11 cellular contexts compared by ENCODE assay signal in the genomic region with DNA sequence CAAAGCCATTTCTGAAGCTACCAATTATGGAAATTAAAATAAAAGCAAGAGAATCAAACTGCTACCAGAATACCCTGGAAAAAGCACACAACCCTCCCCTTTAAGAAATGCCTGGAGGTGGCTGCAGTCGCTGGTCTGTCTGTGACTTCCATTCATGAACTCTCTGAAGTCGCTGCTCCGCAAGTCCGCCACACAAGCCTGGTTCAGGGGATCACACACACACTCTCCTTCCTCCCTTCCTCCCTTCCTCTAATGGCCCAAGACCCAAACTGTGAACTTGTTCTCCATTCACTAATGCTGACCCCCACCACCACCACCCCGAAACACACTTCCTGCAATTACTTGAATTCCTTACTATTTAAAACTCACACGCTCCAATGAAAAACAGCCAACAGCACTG. TPM values are rescaled to one million over a fixed set of nuclear protein-coding genes. Genes with fewer than 3 reads are reported as not detected.
DNase-seq lines count a peak whose midpoint lies in the region; ATAC-seq and TF ChIP-seq lines count a peak whose summit lies in the region.
"Had no signal": no experiment of that assay in that cellular context is flagged by ENCODE, and none has a peak within 500 bp of the region (broad histone marks: within the 10 kb centered on the region; RNA-seq: fewer than 3 reads in every experiment).

No MANE protein-coding gene starts in this region.

- H3K9ac ChIP-seq in subcutaneous abdominal adipose tissue (ENCODE audit: low read length in 5 of 5), result peak overlapping the region in 3 of 5 donors; percentile 47 to 78 (median 69)

- H3K9me3 Mint-ChIP-seq in activated CD8-positive, alpha-beta T cell treated with anti-CD3 and anti-CD28 coated beads, Interleukin-2, amount 10 ng/mL, durations not matched to agents 7 days and 5 days (ENCODE audit: insufficient read depth), result no peaks in the 10 kb centered on the region
- peaks cover 0 to 17% (median 8%) of the 10 kb centered on the region in 11 donors for H3K9me3 Mint-ChIP-seq in naive thymus-derived CD4-positive, alpha-beta T cell

- H3K27me3 ChIP-seq in body of pancreas (no peaks in the 10 kb centered on the region), subcutaneous abdominal adipose tissue (ENCODE audit: control insufficient read depth in 5 of 5, insufficient read depth in 4 of 5, low read length in 5 of 5) (peaks cover 0 to 2% (median 0%) of the 10 kb centered on the region in 5 donors)
- H3K27me3 ChIP-seq in naive thymus-derived CD4-positive, alpha-beta T cell (ENCODE audit: control insufficient read depth in 2 of 2, insufficient read depth in 2 of 2, low read length in 2 of 2), result peaks cover 0 to 4% of the 10 kb centered on the region in 2 donors

- POLR2A ChIA-PET in activated CD8-positive, alpha-beta T cell treated with anti-CD3 and anti-CD28 coated beads, Interleukin-2, amount 10 ng/mL, durations not matched to agents 7 days and 5 days (lab: Charles Lee), result no interaction called here
- POLR2A ChIA-PET in naive thymus-derived CD4-positive, alpha-beta T cell (lab: Charles Lee), result no interaction called here

- ATAC-seq in body of pancreas, result no peak
- ATAC-seq in activated CD8-positive, alpha-beta T cell treated with anti-CD3 and anti-CD28 coated beads, Interleukin-2, amount 10 ng/mL, durations not matched to agents 7 days and 5 days, result no peak
- ATAC-seq in naive thymus-derived CD4-positive, alpha-beta T cell, result no peak

- H3K36me3 Mint-ChIP-seq in activated CD8-positive, alpha-beta T cell treated with anti-CD3 and anti-CD28 coated beads, Interleukin-2, amount 10 ng/mL, durations not matched to agents 7 days and 5 days (ENCODE audit: low read depth), result no peaks in the 10 kb centered on the region
- H3K36me3 Mint-ChIP-seq in naive thymus-derived CD4-positive, alpha-beta T cell, result peaks cover 0 to 5% (median 0%) of the 10 kb centered on the region in 5 donors

- intact Hi-C loops in body of pancreas (cut with DNase I), result no loop called here
- intact Hi-C loops in naive thymus-derived CD4-positive, alpha-beta T cell (cut with micrococcal nuclease), result no loop called here

- H3K4me1 Mint-ChIP-seq in activated CD8-positive, alpha-beta T cell treated with anti-CD3 and anti-CD28 coated beads, Interleukin-2, amount 10 ng/mL, durations not matched to agents 7 days and 5 days (ENCODE audit: low read depth), result peaks cover 3% of the 10 kb centered on the region
- H3K4me1 Mint-ChIP-seq in naive thymus-derived CD4-positive, alpha-beta T cell, result peaks cover 0 to 5% (median 0%) of the 10 kb centered on the region in 7 donors

- H3K4me3 ChIP-seq in body of pancreas, result peak overlapping the region; percentile 36 to 50
- peak overlapping the region; percentile 68 to 95 (median 88) for H3K4me3 ChIP-seq in subcutaneous abdominal adipose tissue (ENCODE audit: low read depth in 1 of 5, low read length in 5 of 5)
- H3K4me3 ChIP-seq in naive thymus-derived CD4-positive, alpha-beta T cell (ENCODE audit: low read length), result no peak overlapping the region

- DNase-seq in LHCN-M2 (ENCODE audit: low read depth), result peak; percentile 73
- peak in 2 of 4 donors; percentile 21 to 40 for DNase-seq in body of pancreas
- DNase-seq in left kidney (ENCODE audit: low read depth, low spot score), result peak; percentile 39
- no peak for DNase-seq in activated CD8-positive, alpha-beta T cell treated with anti-CD3 and anti-CD28 coated beads, Interleukin-2, amount 10 ng/mL, durations not matched to agents 7 days and 5 days
- no peak for DNase-seq in NCI-H1930 (lab: John Stamatoyannopoulos, UW)
- DNase-seq in naive thymus-derived CD4-positive, alpha-beta T cell, result no peak
- DNase-seq: activated CD8-positive, alpha-beta memory T cell treated with anti-CD3 and anti-CD28 coated beads, Interleukin-2, amount 50 U/mL, for 4 hours; SHP77 treated with DMSO at 0.1 percent for 48 hours had no signal

- H3K27ac ChIP-seq in body of pancreas (peak overlapping the region; percentile 60 to 88 (median 78)), subcutaneous abdominal adipose tissue (ENCODE audit: low read depth, low read length) (peak overlapping the region; percentile 49)
- H3K27ac ChIP-seq in naive thymus-derived CD4-positive, alpha-beta T cell (ENCODE audit: low read depth, low read length), result no peak overlapping the region

- H3K36me3 ChIP-seq in body of pancreas (replicated peaks in 1 of 2; ENCODE audit: insufficient read depth in 1 of 2, low read depth in 2 of 2) (no peaks in the 10 kb centered on the region), subcutaneous abdominal adipose tissue (ENCODE audit: control insufficient read depth in 5 of 5, insufficient read depth in 5 of 5, low read length in 5 of 5) (no peaks in the 10 kb centered on the region)
- H3K36me3 ChIP-seq in naive thymus-derived CD4-positive, alpha-beta T cell (ENCODE audit: control insufficient read depth in 2 of 3, insufficient read depth in 3 of 3, low read length in 3 of 3), result no peaks in the 10 kb centered on the region

- H3K27ac Mint-ChIP-seq in activated CD8-positive, alpha-beta T cell treated with anti-CD3 and anti-CD28 coated beads, Interleukin-2, amount 10 ng/mL, durations not matched to agents 7 days and 5 days, result no peak overlapping the region
- H3K27ac Mint-ChIP-seq in naive thymus-derived CD4-positive, alpha-beta T cell, result no peak overlapping the region

- 23 to 26% methylated on average over 6 of the region's 6 CpGs for WGBS in body of pancreas, 2 donors

- no peak for TF ChIP-seq POLR2A in body of pancreas (IDR thresholded peaks at IDR 0.05)

- CTCF ChIA-PET in activated CD8-positive, alpha-beta T cell treated with anti-CD3 and anti-CD28 coated beads, Interleukin-2, amount 10 ng/mL, durations not matched to agents 7 days and 5 days (lab: Charles Lee), result no interaction called here
- CTCF ChIA-PET in naive thymus-derived CD4-positive, alpha-beta T cell (lab: Charles Lee), result no interaction called here

- H3K4me1 ChIP-seq in body of pancreas, result peaks cover 8% of the 10 kb centered on the region
- H3K4me1 ChIP-seq in subcutaneous abdominal adipose tissue (ENCODE audit: control insufficient read depth in 5 of 5, insufficient read depth in 5 of 5, low read length in 5 of 5), result peaks cover 0 to 69% (median 36%) of the 10 kb centered on the region in 5 donors
- no peaks in the 10 kb centered on the region for H3K4me1 ChIP-seq in naive thymus-derived CD4-positive, alpha-beta T cell (ENCODE audit: control insufficient read depth in 2 of 2, insufficient read depth in 2 of 2, low read length in 2 of 2)

- H3K27me3 Mint-ChIP-seq in activated CD8-positive, alpha-beta T cell treated with anti-CD3 and anti-CD28 coated beads, Interleukin-2, amount 10 ng/mL, durations not matched to agents 7 days and 5 days (ENCODE audit: low read depth), result peaks cover 35% of the 10 kb centered on the region
- peaks cover 56 to 74% (median 59%) of the 10 kb centered on the region in 5 donors for H3K27me3 Mint-ChIP-seq in naive thymus-derived CD4-positive, alpha-beta T cell

- H3K9me3 ChIP-seq in body of pancreas (no peaks in the 10 kb centered on the region), subcutaneous abdominal adipose tissue (ENCODE audit: control insufficient read depth in 5 of 5, low read length in 5 of 5) (no peaks in the 10 kb centered on the region)
- no peaks in the 10 kb centered on the region for H3K9me3 ChIP-seq in naive thymus-derived CD4-positive, alpha-beta T cell (ENCODE audit: control insufficient read depth in 2 of 3, low read length in 3 of 3)

- TF ChIP-seq CTCF in body of pancreas (IDR thresholded peaks at IDR 0.05), result no peak

- no peak overlapping the region for H3K4me3 Mint-ChIP-seq in activated CD8-positive, alpha-beta T cell treated with anti-CD3 and anti-CD28 coated beads, Interleukin-2, amount 10 ng/mL, durations not matched to agents 7 days and 5 days
- H3K4me3 Mint-ChIP-seq in naive thymus-derived CD4-positive, alpha-beta T cell, result no peak overlapping the region

RNA-seq across cellular contexts. Expression of gene LMO3, which starts 1.0 kb away (rescaled TPM):
- 179 and 238 TPM in 2 replicates for total RNA-seq in LHCN-M2 (2014; rRNA removed)
- polyA plus RNA-seq in LHCN-M2 (2012), result 54.5 TPM
- 10 to 100 TPM; 46.2 to 67.2 TPM for total RNA-seq in body of pancreas
- not detected for total RNA-seq in activated CD8-positive, alpha-beta T cell treated with anti-CD3 and anti-CD28 coated beads, Interleukin-2, amount 10 ng/mL, durations not matched to agents 7 days and 5 days
- total RNA-seq in naive thymus-derived CD4-positive, alpha-beta T cell, result not detected
- not detected for polyA plus RNA-seq in naive thymus-derived CD4-positive, alpha-beta T cell
- total RNA-seq: endothelial cell of umbilical vein, renal cortical epithelial cell had no signal
- polyA plus RNA-seq: endothelial cell of umbilical vein had no signal

Comparison
In these comparisons a context has a peak if more than half of its experiments do, and no peak if none do; other contexts are left out.
1. DNase-seq: peak in LHCN-M2 (single experiment) and left kidney (single experiment); none in activated CD8-positive, alpha-beta T cell treated with anti-CD3 and anti-CD28 coated beads, Interleukin-2, amount 10 ng/mL, durations not matched to agents 7 days and 5 days (single experiment), NCI-H1930 (0 of 2) and naive thymus-derived CD4-positive, alpha-beta T cell (0 of 9).
2. RNA of gene LMO3, which starts 1.0 kb away (total RNA-seq): 179 to 238 TPM in LHCN-M2 and 46.2 to 67.2 TPM in body of pancreas; not detected in activated CD8-positive, alpha-beta T cell treated with anti-CD3 and anti-CD28 coated beads, Interleukin-2, amount 10 ng/mL, durations not matched to agents 7 days and 5 days and not detected in naive thymus-derived CD4-positive, alpha-beta T cell; every median in the first group is over 10 times any median in the second.